20 cellular contexts compared by ENCODE assay signal in the genomic region with DNA sequence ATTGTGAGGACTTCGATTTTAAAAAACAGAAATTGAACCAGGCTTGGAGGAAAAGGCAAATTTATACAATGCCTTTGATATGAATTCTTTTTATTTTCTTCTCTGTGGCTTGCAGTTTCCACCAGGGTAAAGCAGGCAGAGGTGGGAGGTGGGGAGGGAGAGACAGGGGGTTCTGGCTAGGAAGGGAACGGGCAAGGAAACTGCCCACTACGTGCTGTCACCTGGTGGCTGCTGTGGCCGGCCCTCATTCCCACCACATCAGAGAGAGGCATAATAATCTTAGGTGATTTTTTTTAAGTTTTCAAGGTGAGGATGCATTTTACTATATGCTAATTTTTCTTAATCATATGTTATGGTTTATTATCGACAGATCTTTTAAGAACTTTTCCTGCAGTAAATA.
DNase-seq lines count a peak whose midpoint lies in the region; ATAC-seq and TF ChIP-seq lines count a peak whose summit lies in the region.
"Had no signal": no experiment of that assay in that cellular context is flagged by ENCODE, and none has a peak within 500 bp of the region (broad histone marks: within the 10 kb centered on the region; RNA-seq: fewer than 3 reads in every experiment).

No MANE protein-coding gene starts in this region.

- H3K9me3 Mint-ChIP-seq in GM23338 (peaks cover 6% of the 10 kb centered on the region; the same call in 2 of the 3 replicates), glutamatergic neuron (ENCODE audit: unreplicated experiment) (peaks cover 6% of the 10 kb centered on the region), osteocyte (ENCODE audit: unreplicated experiment) (no peaks in the 10 kb centered on the region)
- H3K9me3 Mint-ChIP-seq in activated T-cell treated with anti-CD3 and anti-CD28 coated beads, Interleukin-2, amount 50 U/mL, for 72 hours = no peaks in the 10 kb centered on the region
- H3K9me3 Mint-ChIP-seq: activated CD4-positive, alpha-beta memory T cell treated with anti-CD3 and anti-CD28 coated beads, Interleukin-2, amount 10 ng/mL, durations not matched to agents 7 days and 5 days; stimulated activated naive CD8-positive, alpha-beta T cell treated with anti-CD3 and anti-CD28 coated beads, Interleukin-15, Interleukin-2, amounts not matched to agents 100 ng/mL and 50 ng/mL, for 24 hours had no signal

- no peaks in the 10 kb centered on the region; the same call in 2 of the 3 replicates for H3K36me3 Mint-ChIP-seq in GM23338 (ENCODE audit: low read depth)
- no peaks in the 10 kb centered on the region for H3K36me3 Mint-ChIP-seq in glutamatergic neuron (ENCODE audit: unreplicated experiment)
- peaks cover 6% of the 10 kb centered on the region for H3K36me3 Mint-ChIP-seq in osteocyte (ENCODE audit: unreplicated experiment)
- H3K36me3 Mint-ChIP-seq in activated T-cell treated with anti-CD3 and anti-CD28 coated beads, Interleukin-2, amount 50 U/mL, for 72 hours (ENCODE audit: insufficient read depth in 2 of 2) = no peaks in the 10 kb centered on the region

- TF ChIP-seq RAD21 in IMR-90 (IDR thresholded peaks at IDR 0.05; ENCODE audit: low read length) = no peak

- peak overlapping the region; percentile 30 for H3K4me3 ChIP-seq in GM23338
- no peak overlapping the region for H3K4me3 ChIP-seq in IMR-90 (ENCODE audit: insufficient read depth, low read depth, low read length)
- H3K4me3 ChIP-seq: BLaER1, coronary artery, spleen, tibial nerve had no signal

- no peak overlapping the region; the same call in 1 of the 2 replicates for H2AK5ac ChIP-seq in IMR-90 (ENCODE audit: low read depth, low read length)

- peaks cover 19% of the 10 kb centered on the region; the same call in 1 of the 2 replicates for H3K9me1 ChIP-seq in IMR-90 (ENCODE audit: insufficient read depth, low read length)

- no peak overlapping the region for H3K18ac ChIP-seq in IMR-90 (ENCODE audit: low read depth, low read length)

- TF ChIP-seq CTCF in GM23338 (conservative IDR thresholded peaks at IDR 0.05; ENCODE audit: low read depth in 2 of 2) = peak; percentile 12 to 35; a peak in 2 of 4 replicates
- no peak for TF ChIP-seq CTCF in IMR-90 (conservative IDR thresholded peaks at IDR 0.05; ENCODE audit: low read depth, low read length)
- no peak for TF ChIP-seq CTCF in glutamatergic neuron (IDR thresholded peaks at IDR 0.05; ENCODE audit: partially characterized antibody, unreplicated experiment)
- TF ChIP-seq CTCF in osteocyte (IDR thresholded peaks at IDR 0.05) = no peak

- intact Hi-C loops in IMR-90 (cut with micrococcal nuclease) = no loop called here

- no peaks in the 10 kb centered on the region for H3F3A ChIP-seq in GM23338 (replicated peaks; ENCODE audit: low read depth)

- H3K27me3 Mint-ChIP-seq in GM23338 (ENCODE audit: insufficient read depth, low read depth, poor library complexity) (peaks cover 10% of the 10 kb centered on the region), glutamatergic neuron (ENCODE audit: unreplicated experiment) (peaks cover 3% of the 10 kb centered on the region), osteocyte (ENCODE audit: unreplicated experiment) (no peaks in the 10 kb centered on the region)
- H3K27me3 Mint-ChIP-seq in activated T-cell treated with anti-CD3 and anti-CD28 coated beads, Interleukin-2, amount 50 U/mL, for 72 hours (ENCODE audit: low read depth) = no peaks in the 10 kb centered on the region
- H3K27me3 Mint-ChIP-seq: stimulated activated naive CD8-positive, alpha-beta T cell treated with anti-CD3 and anti-CD28 coated beads, Interleukin-15, Interleukin-2, amounts not matched to agents 100 ng/mL and 50 ng/mL, for 24 hours had no signal

- H3K27ac Mint-ChIP-seq in GM23338 (peak overlapping the region; percentile 98), glutamatergic neuron (ENCODE audit: unreplicated experiment) (no peak overlapping the region), osteocyte (ENCODE audit: unreplicated experiment) (peak overlapping the region; percentile 50)
- H3K27ac Mint-ChIP-seq in activated T-cell treated with anti-CD3 and anti-CD28 coated beads, Interleukin-2, amount 50 U/mL, for 72 hours = no peak overlapping the region
- H3K27ac Mint-ChIP-seq: activated CD4-positive, alpha-beta memory T cell treated with anti-CD3 and anti-CD28 coated beads, Interleukin-2, amount 10 ng/mL, durations not matched to agents 7 days and 5 days; stimulated activated naive CD8-positive, alpha-beta T cell treated with anti-CD3 and anti-CD28 coated beads, Interleukin-15, Interleukin-2, amounts not matched to agents 100 ng/mL and 50 ng/mL, for 24 hours had no signal

- H3K4me3 Mint-ChIP-seq in GM23338 (peak overlapping the region; percentile 68), glutamatergic neuron (ENCODE audit: unreplicated experiment) (peak overlapping the region; percentile 34), osteocyte (ENCODE audit: unreplicated experiment) (no peak overlapping the region)
- no peak overlapping the region for H3K4me3 Mint-ChIP-seq in activated T-cell treated with anti-CD3 and anti-CD28 coated beads, Interleukin-2, amount 50 U/mL, for 72 hours
- H3K4me3 Mint-ChIP-seq: activated CD4-positive, alpha-beta memory T cell treated with anti-CD3 and anti-CD28 coated beads, Interleukin-2, amount 10 ng/mL, durations not matched to agents 7 days and 5 days; stimulated activated naive CD8-positive, alpha-beta T cell treated with anti-CD3 and anti-CD28 coated beads, Interleukin-15, Interleukin-2, amounts not matched to agents 100 ng/mL and 50 ng/mL, for 24 hours had no signal

- peak; percentile 53 for ATAC-seq in GM23338
- ATAC-seq in IMR-90 (ENCODE audit: low read depth) = no peak; the same call in 1 of the 2 replicates
- ATAC-seq in activated T-cell treated with anti-CD3 and anti-CD28 coated beads, Interleukin-2, amount 50 U/mL, for 72 hours (replicated peaks in 1 of 2) = no peak
- ATAC-seq in HG02798 (IDR thresholded peaks at IDR 0.05; ENCODE audit: poor library complexity, unreplicated experiment) = no peak
- no peak for ATAC-seq in HG03108 (IDR thresholded peaks at IDR 0.05; ENCODE audit: unreplicated experiment)
- no peak for ATAC-seq in GM21447 (IDR thresholded peaks at IDR 0.05; ENCODE audit: unreplicated experiment)

- dilution Hi-C loops in IMR-90 (cut with HindIII; ENCODE audit: low sequenced_read_pairs, unreplicated experiment) = no loop called here

- H3K14ac ChIP-seq in IMR-90 (replicated peaks; ENCODE audit: low read depth, low read length) = no peak overlapping the region

- H4K91ac ChIP-seq in IMR-90 (ENCODE audit: insufficient read depth, low read depth, low read length) = no peak overlapping the region; the same call in 1 of the 2 replicates

- H2BK15ac ChIP-seq in IMR-90 (ENCODE audit: low read depth, low read length) = peak overlapping the region; percentile 16; the same call in 1 of the 3 replicates

- peaks cover 25% of the 10 kb centered on the region for H3K4me1 ChIP-seq in GM23338 (ENCODE audit: insufficient read depth)
- peaks cover 11% of the 10 kb centered on the region for H3K4me1 ChIP-seq in IMR-90 (ENCODE audit: control insufficient read depth, insufficient read depth, low read length)
- H3K4me1 ChIP-seq: BLaER1, breast epithelium, tibial nerve had no signal

- H3K4ac ChIP-seq in IMR-90 (ENCODE audit: low read depth, low read length) = peak overlapping the region; percentile 64

- no peak overlapping the region for H2BK5ac ChIP-seq in IMR-90 (ENCODE audit: low read depth, low read length, poor library complexity, severe bottlenecking)

- H4K20me1 ChIP-seq in GM23338 (replicated peaks; ENCODE audit: insufficient read depth) (no peaks in the 10 kb centered on the region), IMR-90 (ENCODE audit: insufficient read depth, low read length) (no peaks in the 10 kb centered on the region)
- H4K20me1 ChIP-seq: BLaER1 had no signal

- H3K79me2 ChIP-seq in GM23338 (replicated peaks; ENCODE audit: insufficient read depth) = no peaks in the 10 kb centered on the region

- H3K23ac ChIP-seq in IMR-90 (ENCODE audit: low read depth, low read length) = no peak overlapping the region

- no peaks in the 10 kb centered on the region; the same call in 1 of the 2 replicates for H3K9me3 ChIP-seq in IMR-90 (ENCODE audit: control insufficient read depth, insufficient read depth, low read length)
- H3K9me3 ChIP-seq: breast epithelium, Caco-2, tibial nerve had no signal

- no TSS peak for BruUV-seq in IMR-90 (replicated peaks; lab: Mats Ljungman, UMichigan)

- H4K8ac ChIP-seq in IMR-90 (ENCODE audit: low read depth in 2 of 2, low read length in 2 of 2) = no peak overlapping the region

- no peaks in the 10 kb centered on the region for H3K36me3 ChIP-seq in GM23338 (ENCODE audit: insufficient read depth)
- no peaks in the 10 kb centered on the region for H3K36me3 ChIP-seq in IMR-90 (ENCODE audit: control insufficient read depth, insufficient read depth, low read length)
- H3K36me3 ChIP-seq: BLaER1, breast epithelium, spleen, tibial nerve had no signal

- H3K27ac ChIP-seq in GM23338 (ENCODE audit: low read depth) = peak overlapping the region; percentile 87
- H3K27ac ChIP-seq in IMR-90 (ENCODE audit: insufficient read depth, low read length) = no peak overlapping the region
- H3K27ac ChIP-seq: BLaER1, spleen, tibial nerve had no signal

- no peak overlapping the region for H2AK9ac ChIP-seq in IMR-90 (replicated peaks; ENCODE audit: low read depth, low read length, poor library complexity)

- H3K4me2 ChIP-seq in GM23338 (peak overlapping the region; percentile 56), IMR-90 (ENCODE audit: low read depth, low read length) (peak overlapping the region; percentile 17; the same call in 1 of the 2 replicates)
- H3K4me2 ChIP-seq: BLaER1 had no signal

- H3K27me3 ChIP-seq in GM23338 (ENCODE audit: insufficient read depth) = no peaks in the 10 kb centered on the region
- no peaks in the 10 kb centered on the region for H3K27me3 ChIP-seq in IMR-90 (ENCODE audit: control insufficient read depth, insufficient read depth, low read length)
- H3K27me3 ChIP-seq: BLaER1, breast epithelium, tibial nerve had no signal

- CTCF ChIA-PET in IMR-90 (lab: Yijun Ruan, JAX) = no interaction called here

- H3K56ac ChIP-seq in IMR-90 (ENCODE audit: extremely low read depth, insufficient read depth, low read length) = no peak overlapping the region

- peaks cover 15% of the 10 kb centered on the region; the same call in 1 of the 2 replicates for H3K9me2 ChIP-seq in GM23338 (ENCODE audit: insufficient read depth)

- 0 out of 2 replicates have a peak overlapping the region, but pooled peaks have one; percentile 5 for H2AFZ ChIP-seq in GM23338
- H2AFZ ChIP-seq in IMR-90 (replicated peaks; ENCODE audit: low read length, poor library complexity) = no peak overlapping the region

- in situ Hi-C loops in IMR-90 (cut with MboI; ENCODE audit: low sequenced_read_pairs) = no loop called here

- H2BK120ac ChIP-seq in IMR-90 (ENCODE audit: low read depth, low read length) = peak overlapping the region; percentile 16; the same call in 1 of the 2 replicates

- H3K9ac ChIP-seq in IMR-90 (ENCODE audit: low read depth, low read length) = no peak overlapping the region
- H3K9ac ChIP-seq: BLaER1 had no signal

- H4K5ac ChIP-seq in IMR-90 (ENCODE audit: low read depth, low read length) = no peak overlapping the region

- no peak for TF ChIP-seq POLR2A in IMR-90 (IDR thresholded peaks at IDR 0.05; ENCODE audit: low read depth, low read length)

- no peak for DNase-seq in GM23338 (ENCODE audit: low spot score)
- DNase-seq in IMR-90 = no peak
- no peak for DNase-seq in glutamatergic neuron
- DNase-seq in osteocyte (ENCODE audit: extremely low spot score, unreplicated experiment) = no peak
- no peak for DNase-seq in activated T-cell treated with anti-CD3 and anti-CD28 coated beads, Interleukin-2, amount 50 U/mL, for 72 hours
- DNase-seq: activated CD4-positive, alpha-beta memory T cell treated with anti-CD3 and anti-CD28 coated beads, Interleukin-2, amount 10 ng/mL, durations not matched to agents 7 days and 5 days; activated gamma-delta T cell treated with Interleukin-2 at 50 U/mL for 16 hours; activated T-cell treated with anti-CD3 and anti-CD28 coated beads for 4 hours; Caco-2; NCI-H187; spleen; stimulated activated CD4-positive, alpha-beta T cell treated with anti-CD3 and anti-CD28 coated beads, Interleukin-4, amount 100 ng/mL, for 24 hours had no signal

- no CpG with 5 or more reads among the region's 5 CpGs for whole genome bisulfite sequencing in IMR-90 (ENCODE audit: extremely low coverage in 2 of 2, insufficient read length in 1 of 2), 2 experiments

- peaks cover 0 to 6% of the 10 kb centered on the region in 2 experiments; a peak in 1 of 4 replicates for H3K79me1 ChIP-seq in IMR-90 (ENCODE audit: low read depth in 1 of 2, low read length in 2 of 2)

- peak overlapping the region; percentile 81; the same call in 1 of the 2 replicates for H2BK20ac ChIP-seq in IMR-90 (ENCODE audit: low read depth, low read length)

- H3K4me1 Mint-ChIP-seq in GM23338 (peaks cover 57% of the 10 kb centered on the region), glutamatergic neuron (ENCODE audit: low read depth, unreplicated experiment) (peaks cover 7% of the 10 kb centered on the region), osteocyte (ENCODE audit: unreplicated experiment) (peaks cover 40% of the 10 kb centered on the region)
- no peaks in the 10 kb centered on the region for H3K4me1 Mint-ChIP-seq in activated T-cell treated with anti-CD3 and anti-CD28 coated beads, Interleukin-2, amount 50 U/mL, for 72 hours (ENCODE audit: low read depth)
- H3K4me1 Mint-ChIP-seq: activated CD4-positive, alpha-beta memory T cell treated with anti-CD3 and anti-CD28 coated beads, Interleukin-2, amount 10 ng/mL, durations not matched to agents 7 days and 5 days had no signal

- POLR2A ChIA-PET in IMR-90 (lab: Charles Lee; ENCODE audit: unreplicated experiment) = no interaction called here

Comparison
In these comparisons a context has a peak if more than half of its experiments do, and no peak if none do; other contexts are left out.
1. H3K27ac Mint-ChIP-seq: peak in GM23338 (single experiment) and osteocyte (single experiment); none in glutamatergic neuron (single experiment) and activated T-cell treated with anti-CD3 and anti-CD28 coated beads, Interleukin-2, amount 50 U/mL, for 72 hours (single experiment).
2. H3K4me3 Mint-ChIP-seq: peak in GM23338 (single experiment) and glutamatergic neuron (single experiment); none in osteocyte (single experiment) and activated T-cell treated with anti-CD3 and anti-CD28 coated beads, Interleukin-2, amount 50 U/mL, for 72 hours (0 of 2).
3. CTCF ChIP-seq: peak in GM23338 (2 of 2); none in IMR-90 (single experiment), glutamatergic neuron (single experiment) and osteocyte (single experiment).